In the genomic region with DNA sequence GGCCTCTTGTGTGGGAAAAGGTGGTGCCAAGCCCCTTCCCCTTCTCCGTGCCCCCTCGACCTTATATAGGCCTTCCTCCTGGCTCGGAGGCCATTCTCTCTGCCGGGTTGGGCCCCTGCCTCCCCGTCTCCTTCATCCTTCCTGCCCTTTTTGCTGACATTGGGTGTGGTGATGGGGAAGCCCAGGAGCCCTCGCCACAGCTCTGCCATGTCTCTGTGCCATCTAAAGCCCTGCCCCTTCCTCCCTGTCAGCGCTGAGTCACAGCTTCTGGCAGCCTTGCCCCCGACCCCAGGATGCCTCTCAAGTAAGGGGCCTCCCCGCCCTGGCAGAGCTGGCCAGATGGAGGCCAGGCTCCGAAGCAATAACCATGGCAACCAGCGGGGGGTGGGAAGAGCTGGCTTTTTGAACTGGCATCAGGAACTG, we compare ENCODE assay signal across 8 cellular contexts. TPM values are rescaled to one million over a fixed set of nuclear protein-coding genes. Genes with fewer than 3 reads are reported as not detected.
DNase-seq lines count a peak whose midpoint lies in the region; ATAC-seq, FAIRE-seq and TF ChIP-seq lines count a peak whose summit lies in the region.

No MANE protein-coding gene starts in this region.

- WGBS in mammary epithelial cell (ENCODE audit: low coverage, missing lambda C conversion rate) = 80% methylated on average over 11 of the region's 11 CpGs
- WGBS in small intestine, 3 donors = 43 to 61% (median 48%) methylated on average over 11 of the region's 11 CpGs

- H3K36me3 Mint-ChIP-seq in activated B cell treated with CpG ODN at 0.5 μM for 24 hours (ENCODE audit: low read depth) = peaks cover 74% of the 10 kb centered on the region

- H2AFZ ChIP-seq in Karpas-422 (ENCODE audit: low read length) (no peak overlapping the region), mammary epithelial cell (ENCODE audit: low read depth, low read length) (no peak overlapping the region)

- ATAC-seq in activated B cell treated with CpG ODN at 0.5 μM for 24 hours (ENCODE audit: low read depth) = peak; percentile 73
- ATAC-seq in left lung = peak; percentile 58

- H3K36me3 ChIP-seq in Karpas-422 (ENCODE audit: insufficient read depth, low read length) (peaks cover 70% of the 10 kb centered on the region), mammary epithelial cell (ENCODE audit: insufficient read depth, low read length) (peaks cover 18% of the 10 kb centered on the region), left lung (peaks cover 0 to 55% of the 10 kb centered on the region in 2 donors), small intestine (ENCODE audit: control insufficient read depth in 2 of 2, insufficient read depth in 2 of 2, low read length in 2 of 2) (peaks cover 6 to 10% of the 10 kb centered on the region in 2 donors)

- peak overlapping the region; percentile 98 for H3K27ac Mint-ChIP-seq in activated B cell treated with CpG ODN at 0.5 μM for 24 hours

- H3K27me3 Mint-ChIP-seq in activated B cell treated with CpG ODN at 0.5 μM for 24 hours = no peaks in the 10 kb centered on the region

- in situ Hi-C loops in mammary epithelial cell (cut with MboI; ENCODE audit: low sequenced_read_pairs in 2 of 2) = no loop called here

- no peaks in the 10 kb centered on the region for H3K9me3 ChIP-seq in Karpas-422 (ENCODE audit: low read length)
- no peaks in the 10 kb centered on the region for H3K9me3 ChIP-seq in mammary epithelial cell (replicated peaks; ENCODE audit: insufficient read depth, low read length)
- H3K9me3 ChIP-seq in left lung = no peaks in the 10 kb centered on the region
- no peaks in the 10 kb centered on the region for H3K9me3 ChIP-seq in small intestine (ENCODE audit: control insufficient read depth, low read depth)

- FAIRE-seq in small intestine (lab: Jason Lieb, UNC) = no peak

- no peaks in the 10 kb centered on the region for H3K9me2 ChIP-seq in Karpas-422 (replicated peaks; ENCODE audit: insufficient read depth, low read length)

- H3K4me3 Mint-ChIP-seq in activated B cell treated with CpG ODN at 0.5 μM for 24 hours = peak overlapping the region; percentile 75

- H3K27ac ChIP-seq in Karpas-422 (ENCODE audit: low read length) = peak overlapping the region; percentile 98; the same call in 1 of the 2 replicates
- no peak overlapping the region for H3K27ac ChIP-seq in mammary epithelial cell (ENCODE audit: insufficient read depth, low read depth, low read length)
- peak overlapping the region; percentile 20 to 72 for H3K27ac ChIP-seq in left lung
- H3K27ac ChIP-seq in small intestine (ENCODE audit: low read depth in 1 of 2, low read length in 1 of 2) = peak overlapping the region in 1 of 2 donors; percentile 57

- dilution Hi-C loops in mammary epithelial cell (cut with HindIII; ENCODE audit: low sequenced_read_pairs) = no loop called here

- peaks cover 64% of the 10 kb centered on the region for H3K4me1 Mint-ChIP-seq in activated B cell treated with CpG ODN at 0.5 μM for 24 hours

- peaks cover 48% of the 10 kb centered on the region for H3K4me1 ChIP-seq in Karpas-422 (ENCODE audit: low read length)
- H3K4me1 ChIP-seq in mammary epithelial cell (ENCODE audit: insufficient read depth, low read length) = peaks cover 6% of the 10 kb centered on the region
- H3K4me1 ChIP-seq in left lung = peaks cover 15 to 35% of the 10 kb centered on the region in 2 donors
- peaks cover 8 to 13% of the 10 kb centered on the region in 2 donors for H3K4me1 ChIP-seq in small intestine (ENCODE audit: control insufficient read depth in 2 of 2, insufficient read depth in 1 of 2, low read depth in 1 of 2, low read length in 1 of 2)

- H3K9ac ChIP-seq in Karpas-422 (ENCODE audit: low read length) (no peak overlapping the region), mammary epithelial cell (ENCODE audit: insufficient read depth, low read length) (no peak overlapping the region)

- H3K79me2 ChIP-seq in Karpas-422 (ENCODE audit: low read length) (peaks cover 66% of the 10 kb centered on the region), mammary epithelial cell (ENCODE audit: insufficient read depth, low read length) (peaks cover 5% of the 10 kb centered on the region)

- H3K4me3 ChIP-seq in Karpas-422 (ENCODE audit: low read length) (no peak overlapping the region), mammary epithelial cell (replicated peaks in 1 of 3; ENCODE audit: insufficient read depth in 1 of 3, low read depth in 2 of 3, low read length in 3 of 3) (no peak overlapping the region), left lung (no peak overlapping the region), small intestine (ENCODE audit: low read depth in 1 of 2, low read length in 2 of 2) (no peak overlapping the region)

- TF ChIP-seq CTCF in activated B cell treated with CpG ODN at 0.5 μM for 24 hours (IDR thresholded peaks at IDR 0.05) (no peak), mammary epithelial cell (conservative IDR thresholded peaks at IDR 0.05 in 1 of 2, IDR thresholded peaks at IDR 0.05 in 1 of 2; ENCODE audit: extremely low read depth in 1 of 2, insufficient read depth in 1 of 2, low read depth in 1 of 2, low read length in 2 of 2) (no peak), left lung (IDR thresholded peaks at IDR 0.05) (no peak)

- POLR2A ChIA-PET in activated B cell treated with CpG ODN at 0.5 μM for 24 hours (lab: Charles Lee) = interaction anchor here (0.5 to 22.4 kb wide), 15 partner anchors 12 to 380 kb away, joined by 3 to 763 read pairs (median 15); a partner anchor contains a TSS

- H3K4me2 ChIP-seq in Karpas-422 (ENCODE audit: low read depth, low read length, poor library complexity, severe bottlenecking) (no peak overlapping the region), mammary epithelial cell (ENCODE audit: insufficient read depth, low read depth, low read length) (no peak overlapping the region)

- H4K20me1 ChIP-seq in Karpas-422 (ENCODE audit: insufficient read depth, low read depth, low read length) (peaks cover 8% of the 10 kb centered on the region; the same call in 1 of the 2 replicates), mammary epithelial cell (ENCODE audit: insufficient read depth, low read length) (no peaks in the 10 kb centered on the region)

- CTCF ChIA-PET in activated B cell treated with CpG ODN at 0.5 μM for 24 hours (lab: Charles Lee) = interaction anchor here (0.9 to 3.8 kb wide), 9 partner anchors 9 to 145 kb away, joined by 3 to 59 read pairs (median 7); a partner anchor contains a TSS
- CTCF ChIA-PET in mammary epithelial cell (lab: Charles Lee; ENCODE audit: low non-redundant PET) = no interaction called here

- intact Hi-C loops in activated B cell treated with CpG ODN at 0.5 μM for 24 hours (cut with micrococcal nuclease) (loop anchor here (1.0 to 2.0 kb wide), 4 partner anchors 21 to 189 kb away; a partner anchor contains a TSS), mammary epithelial cell (cut with micrococcal nuclease) (no loop called here), left lung (cut with DNase I) (no loop called here)

- H3K27me3 ChIP-seq in Karpas-422 (ENCODE audit: low read length) (no peaks in the 10 kb centered on the region), mammary epithelial cell (ENCODE audit: insufficient read depth, low read length) (no peaks in the 10 kb centered on the region), left lung (no peaks in the 10 kb centered on the region), small intestine (ENCODE audit: control insufficient read depth in 2 of 2, insufficient read depth in 2 of 2, low read length in 2 of 2) (no peaks in the 10 kb centered on the region)

- no TSS peak for BruUV-seq in mammary epithelial cell (replicated peaks; lab: Mats Ljungman, UMichigan)

- H3K9me3 Mint-ChIP-seq in activated B cell treated with CpG ODN at 0.5 μM for 24 hours = no peaks in the 10 kb centered on the region

- DNase-seq in NCI-H748 (lab: John Stamatoyannopoulos, UW; ENCODE audit: unreplicated experiment) = peak; percentile 30
- no peak for DNase-seq in NCI-H748 treated with DMSO at 0.1 percent for 48 hours (lab: John Stamatoyannopoulos, UW)
- peak; percentile 60 for DNase-seq in Karpas-422
- DNase-seq in activated B cell treated with CpG ODN at 0.5 μM for 24 hours = peak; percentile 75
- DNase-seq in mammary epithelial cell = peak; percentile 38
- DNase-seq in left lung = peak; percentile 63 to 86
- peak; percentile 50 for DNase-seq in stimulated activated CD8-positive, alpha-beta memory T cell treated with anti-CD3 and anti-CD28 coated beads, Interleukin-15, amount 100 ng/mL, for 24 hours (ENCODE audit: low read depth)
- DNase-seq in small intestine = no peak

RNA-seq across cellular contexts. Expression of a gene that starts 30.4 kb away (rescaled TPM):
- total RNA-seq in Karpas-422 (2014; rRNA removed; shearing (Covaris generic); ENCODE audit: low replicate concordance) = 82.1 and 139 TPM in 2 replicates
- 218 and 225 TPM in 2 replicates for total RNA-seq in activated B cell treated with CpG ODN at 0.5 μM for 24 hours
- 10 to 100 TPM; 41.2 to 49.6 TPM for total RNA-seq in mammary epithelial cell
- polyA plus RNA-seq in mammary epithelial cell = 23.5 TPM
- polyA minus RNA-seq in mammary epithelial cell = 50.6 TPM
- total RNA-seq in left lung = 10 to 100 TPM; 36.8 to 51.1 TPM
- polyA plus RNA-seq in small intestine = 10 to 100 TPM in 1 of 3 donors, 1 to 10 TPM in 2; 8.1 to 24.2 (median 8.4) TPM

Comparison
In these comparisons a context has a peak if more than half of its experiments do, and no peak if none do; other contexts are left out.
1. DNase-seq: peak in NCI-H748 (single experiment), Karpas-422 (single experiment), activated B cell treated with CpG ODN at 0.5 μM for 24 hours (single experiment), mammary epithelial cell (single experiment), left lung (2 of 2) and stimulated activated CD8-positive, alpha-beta memory T cell treated with anti-CD3 and anti-CD28 coated beads, Interleukin-15, amount 100 ng/mL, for 24 hours (single experiment); none in NCI-H748 treated with DMSO at 0.1 percent for 48 hours (single experiment) and small intestine (single experiment).